In the genomic region with DNA sequence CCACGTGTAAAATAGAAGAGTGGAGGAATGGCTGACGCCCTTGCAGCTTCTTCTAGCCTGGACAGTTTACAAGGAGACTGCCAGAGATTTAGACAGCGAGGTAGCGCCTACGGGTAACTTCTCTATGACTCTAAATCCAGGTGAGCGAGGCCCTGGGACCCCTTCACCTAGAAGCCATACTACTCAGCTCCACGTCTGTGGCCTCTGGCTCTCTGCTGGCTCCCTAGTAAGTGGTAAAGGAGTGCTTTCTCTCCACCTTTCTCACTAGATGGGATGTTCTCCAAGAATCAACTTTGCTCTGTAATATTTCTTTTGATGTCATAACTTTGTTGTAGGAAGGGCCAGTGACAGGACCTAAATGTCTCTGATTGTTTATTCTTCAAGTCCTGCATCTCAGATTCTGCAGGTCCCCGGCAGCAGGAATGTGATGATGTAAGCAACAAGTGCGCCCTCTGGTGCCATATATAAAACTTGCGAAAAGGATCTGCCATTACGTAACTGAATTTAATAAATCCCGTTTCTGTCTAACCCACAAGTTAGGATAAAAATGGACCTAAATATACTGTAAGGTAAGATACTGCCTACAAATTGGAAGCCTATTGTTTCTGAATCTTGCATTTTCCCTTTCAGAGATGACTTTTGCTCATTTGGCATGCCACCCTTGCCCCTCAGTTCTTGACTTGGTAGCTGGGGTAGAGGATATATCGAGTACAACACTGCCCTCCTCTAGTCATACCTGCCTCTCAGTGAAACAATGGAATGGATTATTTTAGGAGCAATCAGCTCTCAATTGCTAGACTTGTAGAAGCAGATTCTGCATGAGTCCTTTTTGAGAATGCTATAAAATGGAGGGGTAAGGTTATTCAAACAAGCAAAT, we compare ENCODE assay signal across 8 cellular contexts. TPM values are rescaled to one million over a fixed set of nuclear protein-coding genes. Genes with fewer than 3 reads are reported as not detected.
DNase-seq lines count a peak whose midpoint lies in the region; ATAC-seq and TF ChIP-seq lines count a peak whose summit lies in the region.

No MANE protein-coding gene starts in this region.

- H3K23ac ChIP-seq in mesendoderm (ENCODE audit: low read length), result no peak overlapping the region

- H3K4me1 ChIP-seq in mesendoderm (ENCODE audit: control insufficient read depth, low read depth, low read length) (no peaks in the 10 kb centered on the region), upper lobe of right lung (no peaks in the 10 kb centered on the region)

- WGBS in mesendoderm (ENCODE audit: extremely low coverage, insufficient coverage, low lambda C conversion rate), result no CpG with 5 or more reads among the region's 13 CpGs

- H3K56ac ChIP-seq in mesendoderm (ENCODE audit: low read length), result no peak overlapping the region

- no peaks in the 10 kb centered on the region for H3K79me1 ChIP-seq in mesendoderm (ENCODE audit: low read length)

- no peak overlapping the region for H2BK120ac ChIP-seq in mesendoderm (ENCODE audit: low read depth, low read length)

- H3K9ac ChIP-seq in mesendoderm (ENCODE audit: low read length), result no peak overlapping the region

- H3K36me3 ChIP-seq in mesendoderm (ENCODE audit: control insufficient read depth, insufficient read depth, low read length), result no peaks in the 10 kb centered on the region
- H3K36me3 ChIP-seq in upper lobe of right lung, result no peaks in the 10 kb centered on the region

- H2BK5ac ChIP-seq in mesendoderm (ENCODE audit: low read length), result no peak overlapping the region

- no peaks in the 10 kb centered on the region for H3K79me2 ChIP-seq in mesendoderm (ENCODE audit: control insufficient read depth, insufficient read depth, low read length)

- TF ChIP-seq CTCF in AG09309 (IDR thresholded peaks at IDR 0.05; ENCODE audit: control insufficient read depth, insufficient read depth, low read depth, low read length, missing control alignments) (peak; percentile 71), GM12872 (IDR thresholded peaks at IDR 0.05; ENCODE audit: insufficient read depth, low read depth, low read length) (peak; percentile 63), upper lobe of right lung (IDR thresholded peaks at IDR 0.05) (peak; percentile 57)

- H2BK15ac ChIP-seq in mesendoderm (replicated peaks; ENCODE audit: low read depth), result no peak overlapping the region

- H3K4me2 ChIP-seq in mesendoderm (ENCODE audit: low read length), result no peak overlapping the region

- H3K27ac ChIP-seq in mesendoderm (ENCODE audit: low read depth, low read length), result no peak overlapping the region
- H3K27ac ChIP-seq in upper lobe of right lung, result no peak overlapping the region

- H3K4me3 ChIP-seq in AG09309 (ENCODE audit: control insufficient read depth, low read depth, low read length) (no peak overlapping the region), mesendoderm (ENCODE audit: low read length) (no peak overlapping the region), upper lobe of right lung (no peak overlapping the region)

- DNase-seq in AG09309 (ENCODE audit: low read depth), result peak; percentile 43
- DNase-seq in NCI-H1048 (lab: John Stamatoyannopoulos, UW), result peak; percentile 1
- DNase-seq in SW480 (ENCODE audit: low spot score), result peak; percentile 70
- DNase-seq in effector CD4-positive, alpha-beta T cell, result peak; percentile 5
- DNase-seq in mesendoderm, result peak; percentile 79
- DNase-seq in upper lobe of right lung, result no peak

- H4K5ac ChIP-seq in mesendoderm (ENCODE audit: low read length), result no peak overlapping the region

- no peak overlapping the region for H3K18ac ChIP-seq in mesendoderm (ENCODE audit: low read length)

- H2AK5ac ChIP-seq in mesendoderm (ENCODE audit: low read length), result no peak overlapping the region

- peak; percentile 71 for ATAC-seq in upper lobe of right lung
- ATAC-seq in HG02973 (IDR thresholded peaks at IDR 0.05; ENCODE audit: unreplicated experiment), result no peak

- no peak overlapping the region for H3K4ac ChIP-seq in mesendoderm (ENCODE audit: low read depth, low read length)

- H4K8ac ChIP-seq in mesendoderm (ENCODE audit: low read depth, low read length), result no peak overlapping the region

- H3K9me3 ChIP-seq in upper lobe of right lung, result no peaks in the 10 kb centered on the region

- intact Hi-C loops in upper lobe of right lung (cut with DNase I), result no loop called here

- H3K27me3 ChIP-seq in mesendoderm (ENCODE audit: insufficient read depth, low read length, poor library complexity) (no peaks in the 10 kb centered on the region), upper lobe of right lung (no peaks in the 10 kb centered on the region)

RNA-seq across cellular contexts. Expression of a gene that starts 11.0 kb away (rescaled TPM):
- 0.48 TPM for polyA plus RNA-seq in mesendoderm (2013, experiment 1 of 2)
- polyA plus RNA-seq in mesendoderm (2013, experiment 2 of 2), result 0.63 TPM
- 0.81 TPM for total RNA-seq in upper lobe of right lung
